8 cellular contexts compared by ENCODE assay signal in genomic region chr5:109688999-109689739, GRCh38. TPM values are rescaled to one million over a fixed set of nuclear protein-coding genes. Genes with fewer than 3 reads are reported as not detected.
DNase-seq lines count a peak whose midpoint lies in the region; ATAC-seq and TF ChIP-seq lines count a peak whose summit lies in the region.

No MANE protein-coding gene starts in this region.

- H3K4me3 ChIP-seq in HUES64 (ENCODE audit: low read length), result peak overlapping the region; percentile 95
- H3K4me3 ChIP-seq in OCI-LY7 (ENCODE audit: low read depth, low read length, poor library complexity, severe bottlenecking), result peak overlapping the region; percentile 94
- H3K4me3 ChIP-seq in mucosa of rectum (ENCODE audit: low read length in 2 of 2), result peak overlapping the region; percentile 76 to 97

- POLR2A ChIA-PET in OCI-LY7 (lab: Charles Lee), result interaction anchor here (0.8 to 2.3 kb wide), 7 partner anchors 9 to 1047 kb away, joined by 3 to 6 read pairs (median 4); partner anchors contain the start of gene PJA2

- H3K9me3 ChIP-seq in HUES64 (ENCODE audit: insufficient read depth, low read depth, low read length) (peaks cover 7% of the 10 kb centered on the region; the same call in 1 of the 2 replicates), OCI-LY7 (ENCODE audit: low read length) (peaks cover 13% of the 10 kb centered on the region; the same call in 1 of the 2 replicates), mucosa of rectum (ENCODE audit: control insufficient read depth in 2 of 2, low read length in 2 of 2) (no peaks in the 10 kb centered on the region)

- WGBS in HUES64, result 2% methylated on average over 59 of the region's 68 CpGs

- H3K79me2 ChIP-seq in OCI-LY7 (ENCODE audit: insufficient read depth, low read depth, low read length), result peaks cover 27% of the 10 kb centered on the region; the same call in 1 of the 2 replicates

- ATAC-seq in GM21515 (IDR thresholded peaks at IDR 0.05; ENCODE audit: unreplicated experiment), result peak; percentile 76

- DNase-seq in DMS114 treated with DMSO at 0.1 percent for 48 hours (lab: John Stamatoyannopoulos, UW; ENCODE audit: unreplicated experiment) (peak; percentile 76), OCI-LY7 (ENCODE audit: low spot score) (peak; percentile 94), activated T-cell treated with anti-CD3 and anti-CD28 coated beads for 4 hours (peak; percentile 49), epithelial cell of prostate (ENCODE audit: low read depth, low spot score) (peak; percentile 50)
- DNase-seq in stimulated activated CD8-positive, alpha-beta memory T cell treated with anti-CD3 and anti-CD28 coated beads, Interleukin-7, amount 100 ng/mL, for 1 hour (ENCODE audit: low read depth in 2 of 2), result peak; percentile 42 to 43

- intact Hi-C loops in OCI-LY7 (cut with micrococcal nuclease; ENCODE audit: unreplicated experiment), result loop anchor here (2.0 to 5.0 kb wide), 4 partner anchors 232 to 1047 kb away; partner anchors contain the start of gene FER

- H3K36me3 ChIP-seq in HUES64 (ENCODE audit: insufficient read depth, low read length) (no peaks in the 10 kb centered on the region), OCI-LY7 (ENCODE audit: insufficient read depth, low read length) (no peaks in the 10 kb centered on the region), mucosa of rectum (ENCODE audit: control insufficient read depth in 2 of 2, insufficient read depth in 2 of 2, low read length in 2 of 2) (no peaks in the 10 kb centered on the region)

- H2AFZ ChIP-seq in OCI-LY7 (ENCODE audit: low read length), result peak overlapping the region; percentile 98

- BruUV-seq in OCI-LY7 (replicated peaks; lab: Mats Ljungman, UMichigan), result no TSS peak

- H3K27me3 ChIP-seq in HUES64 (ENCODE audit: insufficient read depth, low read length) (no peaks in the 10 kb centered on the region), mucosa of rectum (ENCODE audit: control insufficient read depth in 2 of 2, insufficient read depth in 2 of 2, low read length in 2 of 2) (no peaks in the 10 kb centered on the region)

- peaks cover 14% of the 10 kb centered on the region for H4K20me1 ChIP-seq in OCI-LY7 (ENCODE audit: insufficient read depth, low read length)

- peak overlapping the region; percentile 89 for H3K9ac ChIP-seq in HUES64 (ENCODE audit: low read depth, low read length)
- H3K9ac ChIP-seq in mucosa of rectum (ENCODE audit: low read depth in 1 of 2, low read length in 2 of 2), result peak overlapping the region; percentile 93 to 95

- H3K27ac ChIP-seq in HUES64 (ENCODE audit: low read depth, low read length) (peak overlapping the region; percentile 94), OCI-LY7 (ENCODE audit: low read depth, low read length, poor library complexity, severe bottlenecking) (peak overlapping the region; percentile 85), epithelial cell of prostate (peak overlapping the region; percentile 97), mucosa of rectum (ENCODE audit: low read depth in 2 of 2, low read length in 2 of 2) (peak overlapping the region; percentile 97 to 98)

- CTCF ChIA-PET in OCI-LY7 (lab: Charles Lee; ENCODE audit: unreplicated experiment), result no interaction called here

- no peaks in the 10 kb centered on the region for H3K9me2 ChIP-seq in OCI-LY7 (ENCODE audit: insufficient read depth, low read length)

- H3K4me2 ChIP-seq in OCI-LY7 (ENCODE audit: low read length), result peak overlapping the region; percentile 87

- H3K4me1 ChIP-seq in HUES64 (ENCODE audit: insufficient read depth, low read length) (peaks cover 23% of the 10 kb centered on the region), OCI-LY7 (ENCODE audit: insufficient read depth, low read length, poor library complexity, severe bottlenecking) (peaks cover 22% of the 10 kb centered on the region), mucosa of rectum (ENCODE audit: control insufficient read depth in 2 of 2, insufficient read depth in 2 of 2, low read length in 2 of 2) (peaks cover 6 to 21% of the 10 kb centered on the region in 2 donors)

- no peak for TF ChIP-seq CTCF in OCI-LY7 (conservative IDR thresholded peaks at IDR 0.05; ENCODE audit: low read length)

RNA-seq across cellular contexts. Expression of gene MAN2A1, which starts 0.6 kb away (rescaled TPM):
- polyA plus RNA-seq in HUES64 (2013, experiment 1 of 2), result 44.5 TPM
- polyA plus RNA-seq in HUES64 (2013, experiment 2 of 2), result 49.3 TPM
- 23.0 and 32.9 TPM in 2 replicates for total RNA-seq in OCI-LY7 (2014; rRNA removed; shearing (Covaris generic))
- total RNA-seq in OCI-LY7 (2022), result 28.7 and 32.7 TPM in 2 replicates

Comparison
In these comparisons a context has a peak if more than half of its experiments do, and no peak if none do; other contexts are left out.
1. Peak in every context shown above with its lines: DNase-seq, ATAC-seq, H3K4me3 ChIP-seq and H3K27ac ChIP-seq.
2. DNase-seq: peak in every context shown above with its lines; median percentile 94 in OCI-LY7; 76 in DMS114 treated with DMSO at 0.1 percent for 48 hours; 50 in epithelial cell of prostate; 49 in activated T-cell treated with anti-CD3 and anti-CD28 coated beads for 4 hours; 42 in stimulated activated CD8-positive, alpha-beta memory T cell treated with anti-CD3 and anti-CD28 coated beads, Interleukin-7, amount 100 ng/mL, for 1 hour.